Comparison of ENCODE assay signal across 20 cellular contexts in the genomic region with DNA sequence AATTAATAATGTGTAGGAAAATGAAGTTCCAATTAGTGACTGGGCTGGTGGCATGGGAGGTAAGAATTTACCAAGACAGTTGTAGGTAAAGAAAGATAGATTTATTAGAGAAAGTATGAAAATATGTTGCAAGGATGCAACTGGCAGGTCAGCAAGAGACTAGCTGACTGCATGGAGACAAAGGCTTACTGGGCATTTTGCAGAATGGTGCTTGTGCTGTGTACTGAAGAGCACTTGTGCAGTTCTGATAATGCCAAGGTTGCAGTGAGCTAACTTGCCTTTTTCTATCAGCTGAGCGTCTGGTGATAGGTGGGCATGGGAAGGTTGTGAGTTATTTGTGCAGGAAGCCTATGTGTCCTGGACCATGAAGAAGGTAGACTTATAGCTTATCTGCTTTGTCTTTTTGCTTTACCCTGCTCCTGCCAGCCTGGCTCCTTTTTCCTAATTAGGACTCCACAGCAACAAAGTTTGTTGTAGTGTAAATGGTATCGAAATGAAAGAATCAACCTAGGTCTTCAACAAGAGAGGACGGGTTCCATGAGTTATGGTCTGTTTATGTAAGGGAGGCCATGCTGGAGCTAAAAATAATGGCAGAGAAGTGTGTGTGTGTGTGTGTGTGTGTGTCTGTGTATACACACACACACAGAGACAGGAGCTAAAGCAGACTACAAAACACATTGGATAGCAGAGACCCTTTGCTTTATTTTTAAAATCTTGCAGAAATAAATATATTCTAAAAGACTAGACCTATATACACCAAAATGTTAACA. TPM values are rescaled to one million over a fixed set of nuclear protein-coding genes. Genes with fewer than 3 reads are reported as not detected.
DNase-seq lines count a peak whose midpoint lies in the region; ATAC-seq and TF ChIP-seq lines count a peak whose summit lies in the region.
"Had no signal": no experiment of that assay in that cellular context is flagged by ENCODE, and none has a peak within 500 bp of the region (broad histone marks: within the 10 kb centered on the region; RNA-seq: fewer than 3 reads in every experiment).

No MANE protein-coding gene starts in this region.

- CTCF ChIA-PET in T-cell (lab: Charles Lee), result interaction anchor here (0.6 to 0.8 kb wide), 2 partner anchors 208 to 219 kb away, joined by 3 read pairs; no protein-coding TSS in a partner anchor

- no peaks in the 10 kb centered on the region for H3K9me3 Mint-ChIP-seq in T-cell
- H3K9me3 Mint-ChIP-seq: endodermal cell had no signal

- peak overlapping the region; percentile 17 to 41 for H3K18ac ChIP-seq in mesenchymal stem cell (ENCODE audit: low read depth in 1 of 2, low read length in 2 of 2)

- H2BK12ac ChIP-seq in mesenchymal stem cell (ENCODE audit: low read length in 2 of 2), result no peak overlapping the region

- H3K36me3 Mint-ChIP-seq in T-cell, result no peaks in the 10 kb centered on the region
- H3K36me3 Mint-ChIP-seq: activated CD8-positive, alpha-beta memory T cell treated with anti-CD3 and anti-CD28 coated beads, Interleukin-2, amount 10 ng/mL, durations not matched to agents 7 days and 5 days had no signal

- H3K4ac ChIP-seq in mesenchymal stem cell (ENCODE audit: low read depth in 1 of 2, low read length in 2 of 2), result no peak overlapping the region

- H2AK5ac ChIP-seq in mesenchymal stem cell (ENCODE audit: low read length, severe bottlenecking), result no peak overlapping the region

- H3K27me3 Mint-ChIP-seq in T-cell, result no peaks in the 10 kb centered on the region
- H3K27me3 Mint-ChIP-seq: activated CD4-positive, alpha-beta T cell treated with anti-CD3 and anti-CD28 coated beads for 36 hours; activated naive CD8-positive, alpha-beta T cell had no signal

- ATAC-seq in left ventricle myocardium superior (peak; percentile 45), Right ventricle myocardium inferior (no peak), SK-N-SH treated with all-trans-retinoic acid at 6 μM for 48 hours (peak; percentile 57; the same call in 2 of the 3 replicates), aorta (ENCODE audit: low FRiP score) (no peak), T-cell (replicated peaks in 1 of 4) (no peak)
- ATAC-seq: activated CD4-positive, alpha-beta T cell treated with anti-CD3 and anti-CD28 coated beads for 36 hours; activated CD8-positive, alpha-beta memory T cell treated with anti-CD3 and anti-CD28 coated beads, Interleukin-2, amount 10 ng/mL, durations not matched to agents 7 days and 5 days; HCT116 had no signal

- no peak overlapping the region for H2BK5ac ChIP-seq in mesenchymal stem cell (ENCODE audit: low read depth, low read length, poor library complexity, severe bottlenecking)

- H2BK15ac ChIP-seq in mesenchymal stem cell (ENCODE audit: low read depth, poor library complexity, severe bottlenecking), result no peak overlapping the region

- no peak overlapping the region for H4K8ac ChIP-seq in mesenchymal stem cell (ENCODE audit: low read length)

- H3K79me1 ChIP-seq in mesenchymal stem cell (replicated peaks; ENCODE audit: low read length, poor library complexity, severe bottlenecking), result no peaks in the 10 kb centered on the region

- no peak overlapping the region for H2AFZ ChIP-seq in mesenchymal stem cell (ENCODE audit: low read depth, low read length)

- POLR2A ChIA-PET in T-cell (lab: Charles Lee), result interaction anchor here (0.5 kb wide), 2 partner anchors 10 to 715 kb away, joined by 3 to 6 read pairs; no protein-coding TSS in a partner anchor

- no peak overlapping the region for H3K14ac ChIP-seq in mesenchymal stem cell (ENCODE audit: low read length in 2 of 2)

- H3K27me3 ChIP-seq in mesenchymal stem cell (ENCODE audit: control insufficient read depth in 1 of 2, insufficient read depth in 1 of 2, low read length in 2 of 2) (no peaks in the 10 kb centered on the region), aorta (ENCODE audit: control insufficient read depth in 1 of 2, insufficient read depth in 2 of 2, low read length in 1 of 2) (no peaks in the 10 kb centered on the region)
- H3K27me3 ChIP-seq: body of pancreas had no signal

- H3K9me3 ChIP-seq in mesenchymal stem cell (ENCODE audit: control insufficient read depth, low read length) (no peaks in the 10 kb centered on the region), aorta (ENCODE audit: control insufficient read depth, low read length) (no peaks in the 10 kb centered on the region)
- H3K9me3 ChIP-seq: body of pancreas, thoracic aorta had no signal

- no peak overlapping the region for H3K23ac ChIP-seq in mesenchymal stem cell (ENCODE audit: low read length in 2 of 2)

- H3K27ac Mint-ChIP-seq in T-cell, result no peak overlapping the region
- H3K27ac Mint-ChIP-seq: activated CD4-positive, alpha-beta T cell treated with anti-CD3 and anti-CD28 coated beads for 36 hours; activated CD8-positive, alpha-beta memory T cell treated with anti-CD3 and anti-CD28 coated beads, Interleukin-2, amount 10 ng/mL, durations not matched to agents 7 days and 5 days; activated naive CD8-positive, alpha-beta T cell; endodermal cell had no signal

- H3K4me3 ChIP-seq in mesenchymal stem cell (ENCODE audit: insufficient read depth in 1 of 2, low read depth in 1 of 2, low read length in 2 of 2) (no peak overlapping the region), aorta (ENCODE audit: low read length in 2 of 2) (no peak overlapping the region)
- H3K4me3 ChIP-seq: body of pancreas had no signal

- H3K9ac ChIP-seq in mesenchymal stem cell (ENCODE audit: low read length), result no peak overlapping the region

- H3K27ac ChIP-seq in mesenchymal stem cell (ENCODE audit: low read length, poor library complexity, severe bottlenecking), result peak overlapping the region; percentile 71
- peak overlapping the region; percentile 21 to 53 for H3K27ac ChIP-seq in aorta (ENCODE audit: low read depth in 1 of 2, low read length in 2 of 2)
- H3K27ac ChIP-seq in substantia nigra (ENCODE audit: low read depth, low read length, poor library complexity, severe bottlenecking), result no peak overlapping the region
- H3K27ac ChIP-seq: body of pancreas had no signal

- H3K4me3 Mint-ChIP-seq in T-cell, result no peak overlapping the region
- H3K4me3 Mint-ChIP-seq: activated CD4-positive, alpha-beta T cell treated with anti-CD3 and anti-CD28 coated beads for 36 hours; activated CD8-positive, alpha-beta memory T cell treated with anti-CD3 and anti-CD28 coated beads, Interleukin-2, amount 10 ng/mL, durations not matched to agents 7 days and 5 days; activated naive CD8-positive, alpha-beta T cell; endodermal cell had no signal

- no peak overlapping the region for H3K4me2 ChIP-seq in mesenchymal stem cell (ENCODE audit: low read length, poor library complexity, severe bottlenecking)

- H3K36me3 ChIP-seq in mesenchymal stem cell (ENCODE audit: control insufficient read depth in 1 of 2, insufficient read depth in 2 of 2, low read depth in 1 of 2, low read length in 2 of 2) (peaks cover 0 to 31% of the 10 kb centered on the region in 2 experiments), aorta (ENCODE audit: control insufficient read depth in 1 of 2, insufficient read depth in 2 of 2, low read length in 1 of 2) (no peaks in the 10 kb centered on the region)
- H3K36me3 ChIP-seq: thoracic aorta had no signal

- H2BK120ac ChIP-seq in mesenchymal stem cell (ENCODE audit: low read depth, low read length), result no peak overlapping the region

- peaks cover 5% of the 10 kb centered on the region for H3K4me1 ChIP-seq in mesenchymal stem cell (ENCODE audit: control insufficient read depth, insufficient read depth, low read depth, low read length)
- H3K4me1 ChIP-seq in aorta (ENCODE audit: control insufficient read depth in 1 of 2, insufficient read depth in 2 of 2, low read length in 2 of 2), result peaks cover 2 to 4% of the 10 kb centered on the region in 2 donors
- H3K4me1 ChIP-seq: body of pancreas had no signal

- intact Hi-C loops in left ventricle myocardium superior (cut with micrococcal nuclease), result no loop called here
- intact Hi-C loops in Right ventricle myocardium inferior (cut with DNase I), result no loop called here
- intact Hi-C loops in aorta (cut with DNase I), result no loop called here

- 21% methylated on average over 3 of the region's 3 CpGs for WGBS in mesenchymal stem cell
- 40 to 43% methylated on average over 3 of the region's 3 CpGs for WGBS in aorta, 2 donors

- no peaks in the 10 kb centered on the region for H3K4me1 Mint-ChIP-seq in T-cell
- H3K4me1 Mint-ChIP-seq: activated CD4-positive, alpha-beta T cell treated with anti-CD3 and anti-CD28 coated beads for 36 hours; activated CD8-positive, alpha-beta memory T cell treated with anti-CD3 and anti-CD28 coated beads, Interleukin-2, amount 10 ng/mL, durations not matched to agents 7 days and 5 days; endodermal cell had no signal

- H4K91ac ChIP-seq in mesenchymal stem cell (ENCODE audit: low read length), result peak overlapping the region; percentile 2

- no peak for DNase-seq in left ventricle myocardium superior
- no peak for DNase-seq in Right ventricle myocardium inferior (ENCODE audit: missing footprints)
- peak; percentile 88 for DNase-seq in mesenchymal stem cell
- DNase-seq in aorta, result no peak
- no peak for DNase-seq in glomerular visceral epithelial cell (ENCODE audit: extremely low spot score)
- no peak for DNase-seq in T-cell
- no peak for DNase-seq in substantia nigra (lab: John Stamatoyannopoulos, UW)
- DNase-seq: activated CD4-positive, alpha-beta T cell treated with anti-CD3 and anti-CD28 coated beads for 36 hours; activated CD8-positive, alpha-beta memory T cell treated with anti-CD3 and anti-CD28 coated beads, Interleukin-2, amount 10 ng/mL, durations not matched to agents 7 days and 5 days; body of pancreas; DMS153; endodermal cell; NCI-H1105 treated with DMSO at 0.1 percent for 48 hours; NCI-H524; stimulated activated CD4-positive, alpha-beta T cell treated with anti-CD3 and anti-CD28 coated beads, Interleukin-15, amount 100 ng/mL, for 24 hours; T-helper 1 cell had no signal

TF ChIP-seq in SK-N-SH treated with all-trans-retinoic acid at 6 μM for 48 hours, 23 proteins besides CTCF, POLR2A, EP300 and RAD21 (continues in another document):
- no peak for TF ChIP-seq ISL1 (CRISPR knock-in tag; IDR thresholded peaks at IDR 0.05)
- TF ChIP-seq TCF4 (CRISPR knock-in tag; IDR thresholded peaks at IDR 0.05; ENCODE audit: borderline replicate concordance), result no peak
- TF ChIP-seq ZFP3 (CRISPR knock-in tag; IDR thresholded peaks at IDR 0.05), result no peak
- TF ChIP-seq ESRRG (CRISPR knock-in tag; IDR thresholded peaks at IDR 0.05), result no peak
- no peak for TF ChIP-seq RARB (CRISPR knock-in tag; IDR thresholded peaks at IDR 0.05)

RNA-seq across cellular contexts. Expression of a gene that starts 15.0 kb away (rescaled TPM):
- 3.6 TPM for total RNA-seq in left ventricle myocardium superior
- 3.8 TPM for total RNA-seq in Right ventricle myocardium inferior
- polyA plus RNA-seq in mesenchymal stem cell (2013, experiment 1 of 2), result 0.22 TPM
- polyA plus RNA-seq in mesenchymal stem cell (2013, experiment 2 of 2), result 0.37 TPM
- 10 to 100 TPM in 1 of 2 donors, 1 to 10 TPM in 1; 9.3 to 13.7 TPM for total RNA-seq in aorta
- polyA plus RNA-seq in aorta, result 10 to 100 TPM in 1 of 2 donors, 1 to 10 TPM in 1; 4.6 to 18.5 TPM
- under 1 TPM in 4 of 5 donors, not detected in 1; 0.28 to 0.55 (median 0.46) TPM for total RNA-seq in T-cell

RNA-seq across cellular contexts. Expression of a gene that starts 36.2 kb away (rescaled TPM):
- total RNA-seq in left ventricle myocardium superior, result 30.9 TPM
- 25.2 TPM for total RNA-seq in Right ventricle myocardium inferior
- polyA plus RNA-seq in mesenchymal stem cell (2013, experiment 1 of 2), result 71.6 TPM
- polyA plus RNA-seq in mesenchymal stem cell (2013, experiment 2 of 2), result 72.1 TPM
- 10 to 100 TPM; 23.0 to 35.6 TPM for total RNA-seq in aorta
- polyA plus RNA-seq in aorta, result 100 to 1,000 TPM in 1 of 2 donors, 10 to 100 TPM in 1; 42.2 to 116 TPM
- total RNA-seq in T-cell, result 10 to 100 TPM; 19.1 to 29.4 (median 20.7) TPM

Comparison
In these comparisons a context has a peak if more than half of its experiments do, and no peak if none do; other contexts are left out.
1. ATAC-seq: peak in left ventricle myocardium superior (single experiment) and SK-N-SH treated with all-trans-retinoic acid at 6 μM for 48 hours (single experiment); none in Right ventricle myocardium inferior (single experiment), aorta (single experiment) and T-cell (0 of 4).